Comparison of ENCODE assay signal across 1 cellular context in the genomic region with DNA sequence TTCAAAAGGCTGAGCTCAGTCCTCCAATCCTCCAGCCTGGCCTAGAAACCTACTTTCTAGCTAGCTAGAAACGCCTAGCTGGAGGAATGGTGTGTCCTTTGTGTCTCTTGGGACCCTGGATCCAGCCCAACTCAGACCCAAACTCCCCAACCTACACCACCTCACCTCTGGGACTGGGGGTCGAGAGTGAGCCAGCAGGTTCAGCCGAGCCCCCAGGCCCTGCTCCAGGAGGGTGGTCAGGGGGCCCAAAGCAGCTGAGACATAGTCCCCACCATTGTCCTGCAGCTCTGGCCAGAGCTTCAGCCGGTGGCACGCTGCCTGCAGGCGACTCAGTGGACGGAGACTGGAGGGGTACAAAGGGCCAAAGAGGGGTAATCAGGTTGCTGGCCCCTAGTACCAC.
TF ChIP-seq lines count a peak whose summit lies in the region.

No MANE protein-coding gene starts in this region.

TF ChIP-seq in SK-N-SH, 30 proteins besides CTCF, POLR2A, EP300 and RAD21 (continued from another document):
- TF ChIP-seq, protein P1, sequence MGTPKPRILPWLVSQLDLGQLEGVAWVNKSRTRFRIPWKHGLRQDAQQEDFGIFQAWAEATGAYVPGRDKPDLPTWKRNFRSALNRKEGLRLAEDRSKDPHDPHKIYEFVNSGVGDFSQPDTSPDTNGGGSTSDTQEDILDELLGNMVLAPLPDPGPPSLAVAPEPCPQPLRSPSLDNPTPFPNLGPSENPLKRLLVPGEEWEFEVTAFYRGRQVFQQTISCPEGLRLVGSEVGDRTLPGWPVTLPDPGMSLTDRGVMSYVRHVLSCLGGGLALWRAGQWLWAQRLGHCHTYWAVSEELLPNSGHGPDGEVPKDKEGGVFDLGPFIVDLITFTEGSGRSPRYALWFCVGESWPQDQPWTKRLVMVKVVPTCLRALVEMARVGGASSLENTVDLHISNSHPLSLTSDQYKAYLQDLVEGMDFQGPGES (IDR thresholded peaks at IDR 0.05; ENCODE audit: low read depth, low read length) = no peak
- TF ChIP-seq RFX5 (IDR thresholded peaks at IDR 0.05; ENCODE audit: low read length) (no peak), GABPA (IDR thresholded peaks at IDR 0.05; ENCODE audit: low read depth) (no peak)
